Comparison of ENCODE assay signal across 23 cellular contexts in the genomic region with DNA sequence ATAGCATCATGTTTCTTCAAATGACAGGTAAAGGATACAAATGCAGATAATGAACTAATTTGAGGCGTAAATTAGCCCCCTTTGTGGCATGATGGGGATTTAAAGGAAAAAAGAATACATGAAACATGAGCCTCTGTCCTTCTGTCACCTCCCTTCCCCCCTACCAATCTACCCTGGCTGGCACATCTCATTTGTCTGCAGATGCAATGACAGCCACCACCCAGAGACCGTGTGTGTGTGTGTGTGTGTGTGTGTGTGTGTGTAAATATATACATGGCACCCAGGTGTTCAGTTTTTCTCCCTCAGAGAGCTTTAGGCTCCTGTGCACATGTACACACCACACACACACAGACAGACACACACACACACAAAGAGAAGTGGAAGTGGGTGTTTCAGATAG.
A peak's percentile ranks its signal among the peaks of the same experiment; 100 is the strongest.
DNase-seq lines count a peak whose midpoint lies in the region; ATAC-seq and TF ChIP-seq lines count a peak whose summit lies in the region.
"Had no signal": no experiment of that assay in that cellular context is flagged by ENCODE, and none has a peak within 500 bp of the region (broad histone marks: within the 10 kb centered on the region; RNA-seq: fewer than 3 reads in every experiment).

No MANE protein-coding gene starts in this region.

- H3K18ac ChIP-seq in mesenchymal stem cell (ENCODE audit: low read depth in 1 of 2, low read length in 2 of 2), result no peak overlapping the region

- H3K27me3 ChIP-seq in tibial artery (no peaks in the 10 kb centered on the region), body of pancreas (no peaks in the 10 kb centered on the region), mesenchymal stem cell (ENCODE audit: control insufficient read depth in 1 of 2, insufficient read depth in 1 of 2, low read length in 2 of 2) (no peaks in the 10 kb centered on the region)

- H3K4me1 Mint-ChIP-seq in stimulated activated memory B cell treated with anti-CD40 and anti-IgM and Interleukin-4, amounts not matched to agents 10 μg/mL and 1 μg/mL and 100 μg/mL, for 72 hours, result no peaks in the 10 kb centered on the region
- H3K4me1 Mint-ChIP-seq: CD8-positive, alpha-beta memory T cell; memory B cell had no signal

- WGBS in body of pancreas, 2 donors, result 18 to 46% methylated on average over 2 of the region's 2 CpGs
- no CpG with 5 or more reads among the region's 2 CpGs for WGBS in mesenchymal stem cell

- ATAC-seq in stimulated activated memory B cell treated with anti-CD40 and anti-IgM and Interleukin-4, amounts not matched to agents 10 μg/mL and 1 μg/mL and 100 μg/mL, for 72 hours, result peak; percentile 43
- no peak for ATAC-seq in body of pancreas
- ATAC-seq: A549; activated T-cell treated with anti-CD3 and anti-CD28 coated beads, Interleukin-2, amount 50 U/mL, for 72 hours; left cardiac atrium had no signal

- no peaks in the 10 kb centered on the region for H3K27me3 Mint-ChIP-seq in stimulated activated memory B cell treated with anti-CD40 and anti-IgM and Interleukin-4, amounts not matched to agents 10 μg/mL and 1 μg/mL and 100 μg/mL, for 72 hours
- H3K27me3 Mint-ChIP-seq: memory B cell, type B pancreatic cell had no signal

- no peak overlapping the region for H2BK15ac ChIP-seq in mesenchymal stem cell (ENCODE audit: low read depth, poor library complexity, severe bottlenecking)

- H3K36me3 ChIP-seq in tibial artery (no peaks in the 10 kb centered on the region), body of pancreas (replicated peaks in 1 of 2; ENCODE audit: insufficient read depth in 1 of 2, low read depth in 2 of 2) (no peaks in the 10 kb centered on the region), mesenchymal stem cell (ENCODE audit: control insufficient read depth in 1 of 2, insufficient read depth in 2 of 2, low read depth in 1 of 2, low read length in 2 of 2) (no peaks in the 10 kb centered on the region)
- H3K36me3 ChIP-seq: HAP-1 had no signal

- H3K9me3 Mint-ChIP-seq in stimulated activated memory B cell treated with anti-CD40 and anti-IgM and Interleukin-4, amounts not matched to agents 10 μg/mL and 1 μg/mL and 100 μg/mL, for 72 hours, result peaks cover 5% of the 10 kb centered on the region
- H3K9me3 Mint-ChIP-seq: memory B cell, type B pancreatic cell had no signal

- intact Hi-C loops in tibial artery (cut with DNase I; ENCODE audit: low total_unique reads), result no loop called here
- intact Hi-C loops in body of pancreas (cut with DNase I), result no loop called here

- no peak overlapping the region for H3K4me2 ChIP-seq in mesenchymal stem cell (ENCODE audit: low read length, poor library complexity, severe bottlenecking)
- H3K4me2 ChIP-seq: A549 had no signal

- H2BK12ac ChIP-seq in mesenchymal stem cell (ENCODE audit: low read length in 2 of 2), result no peak overlapping the region

- H3K4me3 ChIP-seq in tibial artery (no peak overlapping the region), body of pancreas (no peak overlapping the region), mesenchymal stem cell (ENCODE audit: insufficient read depth in 1 of 2, low read depth in 1 of 2, low read length in 2 of 2) (no peak overlapping the region)
- H3K4me3 ChIP-seq: A549, HAP-1 had no signal

- H3K4me1 ChIP-seq in tibial artery (no peaks in the 10 kb centered on the region), body of pancreas (no peaks in the 10 kb centered on the region), mesenchymal stem cell (ENCODE audit: control insufficient read depth, insufficient read depth, low read depth, low read length) (no peaks in the 10 kb centered on the region)
- H3K4me1 ChIP-seq: A549, HAP-1 had no signal

- H3K23ac ChIP-seq in mesenchymal stem cell (ENCODE audit: low read length in 2 of 2), result no peak overlapping the region

- no peak overlapping the region for H2BK5ac ChIP-seq in mesenchymal stem cell (ENCODE audit: low read depth, low read length, poor library complexity, severe bottlenecking)

- no peak overlapping the region for H3K27ac ChIP-seq in tibial artery
- no peak overlapping the region for H3K27ac ChIP-seq in body of pancreas
- H3K27ac ChIP-seq in mesenchymal stem cell (ENCODE audit: low read length, poor library complexity, severe bottlenecking), result no peak overlapping the region
- H3K27ac ChIP-seq: A549 had no signal

- H4K91ac ChIP-seq in mesenchymal stem cell (ENCODE audit: low read length), result no peak overlapping the region

- H4K8ac ChIP-seq in mesenchymal stem cell (ENCODE audit: low read length), result no peak overlapping the region

- no peak overlapping the region for H2BK120ac ChIP-seq in mesenchymal stem cell (ENCODE audit: low read depth, low read length)

- no peak overlapping the region for H3K4ac ChIP-seq in mesenchymal stem cell (ENCODE audit: low read depth in 1 of 2, low read length in 2 of 2)

- H2AFZ ChIP-seq in mesenchymal stem cell (ENCODE audit: low read depth, low read length), result no peak overlapping the region

- H3K79me1 ChIP-seq in mesenchymal stem cell (replicated peaks; ENCODE audit: low read length, poor library complexity, severe bottlenecking), result no peaks in the 10 kb centered on the region

- peak; percentile 14 for DNase-seq in NCI-H2227 (lab: John Stamatoyannopoulos, UW; ENCODE audit: unreplicated experiment)
- no peak for DNase-seq in NCI-H2227 treated with DMSO at 0.1 percent for 48 hours (lab: John Stamatoyannopoulos, UW)
- peak; percentile 56 for DNase-seq in NCI-H2029 treated with DMSO at 0.1 percent for 48 hours (lab: John Stamatoyannopoulos, UW)
- DNase-seq in NCI-H774 (lab: John Stamatoyannopoulos, UW), result peak; percentile 37
- DNase-seq in tibial artery, result no peak
- no peak for DNase-seq in body of pancreas
- no peak for DNase-seq in mesenchymal stem cell
- DNase-seq: activated CD4-positive, alpha-beta T cell treated with anti-CD3 and anti-CD28 coated beads for 48 hours; activated naive CD4-positive, alpha-beta T cell treated with Interleukin-2 at 50 U/mL for 16 hours; activated T-cell treated with anti-CD3 and anti-CD28 coated beads, Interleukin-2, amount 50 U/mL, for 72 hours; CD8-positive, alpha-beta memory T cell; effector CD4-positive, alpha-beta T cell; head of caudate nucleus; Kasumi-1; left cardiac atrium; MV-4-11; NCI-H510A had no signal

- H3K27ac Mint-ChIP-seq in stimulated activated memory B cell treated with anti-CD40 and anti-IgM and Interleukin-4, amounts not matched to agents 10 μg/mL and 1 μg/mL and 100 μg/mL, for 72 hours, result no peak overlapping the region
- H3K27ac Mint-ChIP-seq: activated T-cell treated with anti-CD3 and anti-CD28 coated beads, Interleukin-2, amount 50 U/mL, for 72 hours; CD8-positive, alpha-beta memory T cell; memory B cell; T-helper 2 cell treated with Interferon-gamma antibody and Interleukin-4, amounts not matched to agents 5 μg/mL and 100 μg/mL, for 36 hours; type B pancreatic cell had no signal

- H3K9ac ChIP-seq in mesenchymal stem cell (ENCODE audit: low read length), result no peak overlapping the region

- H3K36me3 Mint-ChIP-seq in stimulated activated memory B cell treated with anti-CD40 and anti-IgM and Interleukin-4, amounts not matched to agents 10 μg/mL and 1 μg/mL and 100 μg/mL, for 72 hours, result no peaks in the 10 kb centered on the region
- H3K36me3 Mint-ChIP-seq: CD8-positive, alpha-beta memory T cell; memory B cell; type B pancreatic cell had no signal

- no peak overlapping the region for H2AK5ac ChIP-seq in mesenchymal stem cell (ENCODE audit: low read length, severe bottlenecking)

- no peaks in the 10 kb centered on the region for H3K9me3 ChIP-seq in tibial artery
- no peaks in the 10 kb centered on the region for H3K9me3 ChIP-seq in body of pancreas
- peaks cover 6% of the 10 kb centered on the region for H3K9me3 ChIP-seq in mesenchymal stem cell (ENCODE audit: control insufficient read depth, low read length)
- H3K9me3 ChIP-seq: A549, HAP-1 had no signal

- H3K14ac ChIP-seq in mesenchymal stem cell (ENCODE audit: low read length in 2 of 2), result no peak overlapping the region

- no peak for TF ChIP-seq CTCF in tibial artery (IDR thresholded peaks at IDR 0.05)
- no peak for TF ChIP-seq CTCF in body of pancreas (IDR thresholded peaks at IDR 0.05)

- TF ChIP-seq POLR2A in body of pancreas (IDR thresholded peaks at IDR 0.05), result no peak

- no peak overlapping the region for H3K4me3 Mint-ChIP-seq in stimulated activated memory B cell treated with anti-CD40 and anti-IgM and Interleukin-4, amounts not matched to agents 10 μg/mL and 1 μg/mL and 100 μg/mL, for 72 hours
- H3K4me3 Mint-ChIP-seq: activated T-cell treated with anti-CD3 and anti-CD28 coated beads, Interleukin-2, amount 50 U/mL, for 72 hours; CD8-positive, alpha-beta memory T cell; memory B cell; T-helper 2 cell treated with Interferon-gamma antibody and Interleukin-4, amounts not matched to agents 5 μg/mL and 100 μg/mL, for 36 hours; type B pancreatic cell had no signal

Comparison
In these comparisons a context has a peak if more than half of its experiments do, and no peak if none do; other contexts are left out.
1. DNase-seq: peak in NCI-H2227 (single experiment), NCI-H2029 treated with DMSO at 0.1 percent for 48 hours (single experiment) and NCI-H774 (single experiment); none in NCI-H2227 treated with DMSO at 0.1 percent for 48 hours (single experiment), tibial artery (0 of 2), body of pancreas (0 of 4) and mesenchymal stem cell (single experiment).